ENCODE assay signal across 9 cellular contexts in genomic region chr1:7940745-7941436, GRCh38. TPM values are rescaled to one million over a fixed set of nuclear protein-coding genes. Genes with fewer than 3 reads are reported as not detected.
DNase-seq lines count a peak whose midpoint lies in the region; ATAC-seq lines count a peak whose summit lies in the region.
"Had no signal": no experiment of that assay in that cellular context is flagged by ENCODE, and none has a peak within 500 bp of the region (broad histone marks: within the 10 kb centered on the region; RNA-seq: fewer than 3 reads in every experiment).

Gene TNFRSF9, minus strand, starts transcription at chr1:7940839. Its CDS starts 845 bp downstream, at chr1:7939994.

- H3K4me3 Mint-ChIP-seq in activated T-cell treated with anti-CD3 and anti-CD28 coated beads, Interleukin-2, amount 50 U/mL, for 4 hours, result peak within 1 kb of the TSS; percentile 88
- peak within 1 kb of the TSS; percentile 86 for H3K4me3 Mint-ChIP-seq in memory B cell
- H3K4me3 Mint-ChIP-seq in stimulated activated naive B cell treated with anti-CD40 and anti-IgM and Interleukin-4, amounts not matched to agents 10 μg/mL and 1 μg/mL and 100 μg/mL, for 72 hours, result peak within 1 kb of the TSS; percentile 83 to 88

- peak; percentile 91 to 92 for ATAC-seq in activated T-cell treated with anti-CD3 and anti-CD28 coated beads, Interleukin-2, amount 50 U/mL, for 4 hours
- ATAC-seq in memory B cell (ENCODE audit: low read depth) (peak; percentile 84), left lobe of liver (no peak)
- ATAC-seq in stimulated activated naive B cell treated with anti-CD40 and anti-IgM and Interleukin-4, amounts not matched to agents 10 μg/mL and 1 μg/mL and 100 μg/mL, for 72 hours (replicated peaks), result peak; percentile 88 to 90

- in situ Hi-C loops in ACHN (cut with HindIII; ENCODE audit: low pct_ligation_motif_present, low pct_unique_long_range_greater_than_20kb, low sequenced_read_pairs), result no loop called here

- no peaks in the 10 kb centered on the region for H3K9me3 ChIP-seq in MG63
- H3K9me3 ChIP-seq: adrenal gland had no signal

- peak within 1 kb of the TSS; percentile 36 for H3K27ac Mint-ChIP-seq in memory B cell
- H3K27ac Mint-ChIP-seq in stimulated activated naive B cell treated with anti-CD40 and anti-IgM and Interleukin-4, amounts not matched to agents 10 μg/mL and 1 μg/mL and 100 μg/mL, for 72 hours, result peak within 1 kb of the TSS; percentile 91

- H3K4me3 ChIP-seq in MG63, result no peak within 1 kb of the TSS

- H3K36me3 Mint-ChIP-seq in activated T-cell treated with anti-CD3 and anti-CD28 coated beads, Interleukin-2, amount 50 U/mL, for 4 hours (ENCODE audit: insufficient read depth), result peaks cover 16% of the 10 kb centered on the region
- H3K36me3 Mint-ChIP-seq in memory B cell, result no peaks in the 10 kb centered on the region
- H3K36me3 Mint-ChIP-seq in stimulated activated naive B cell treated with anti-CD40 and anti-IgM and Interleukin-4, amounts not matched to agents 10 μg/mL and 1 μg/mL and 100 μg/mL, for 72 hours, result peaks cover 15 to 17% of the 10 kb centered on the region in 2 donors

- H3K27me3 Mint-ChIP-seq in activated T-cell treated with anti-CD3 and anti-CD28 coated beads, Interleukin-2, amount 50 U/mL, for 4 hours (ENCODE audit: low read depth), result peaks cover 3% of the 10 kb centered on the region
- H3K27me3 Mint-ChIP-seq in memory B cell, result peaks cover 25% of the 10 kb centered on the region
- H3K27me3 Mint-ChIP-seq in stimulated activated naive B cell treated with anti-CD40 and anti-IgM and Interleukin-4, amounts not matched to agents 10 μg/mL and 1 μg/mL and 100 μg/mL, for 72 hours, result peaks cover 27 to 38% of the 10 kb centered on the region in 2 donors

- no peaks in the 10 kb centered on the region for H3K9me3 Mint-ChIP-seq in activated T-cell treated with anti-CD3 and anti-CD28 coated beads, Interleukin-2, amount 50 U/mL, for 4 hours
- no peaks in the 10 kb centered on the region for H3K9me3 Mint-ChIP-seq in memory B cell
- no peaks in the 10 kb centered on the region for H3K9me3 Mint-ChIP-seq in stimulated activated naive B cell treated with anti-CD40 and anti-IgM and Interleukin-4, amounts not matched to agents 10 μg/mL and 1 μg/mL and 100 μg/mL, for 72 hours

- H3K27me3 ChIP-seq in MG63, result peaks cover 5% of the 10 kb centered on the region; the same call in 1 of the 2 replicates

- DNase-seq in ACHN (peak; percentile 59), MG63 (peak; percentile 53), memory B cell (ENCODE audit: low spot score in 2 of 2) (no peak), left lobe of liver (ENCODE audit: low spot score) (no peak), MV-4-11 (lab: John Stamatoyannopoulos, UW) (no peak), COR-L47 (lab: John Stamatoyannopoulos, UW) (no peak)
- peak; percentile 85 for DNase-seq in activated T-cell treated with anti-CD3 and anti-CD28 coated beads, Interleukin-2, amount 50 U/mL, for 4 hours
- peak; percentile 70 for DNase-seq in stimulated activated naive B cell treated with anti-CD40 and anti-IgM and Interleukin-4, amounts not matched to agents 10 μg/mL and 1 μg/mL and 100 μg/mL, for 72 hours

- no peaks in the 10 kb centered on the region for H3K36me3 ChIP-seq in MG63
- H3K36me3 ChIP-seq: adrenal gland had no signal

- peaks cover 46% of the 10 kb centered on the region for H3K4me1 Mint-ChIP-seq in activated T-cell treated with anti-CD3 and anti-CD28 coated beads, Interleukin-2, amount 50 U/mL, for 4 hours (ENCODE audit: low read depth)
- peaks cover 27% of the 10 kb centered on the region for H3K4me1 Mint-ChIP-seq in memory B cell
- H3K4me1 Mint-ChIP-seq in stimulated activated naive B cell treated with anti-CD40 and anti-IgM and Interleukin-4, amounts not matched to agents 10 μg/mL and 1 μg/mL and 100 μg/mL, for 72 hours, result peaks cover 39 to 43% of the 10 kb centered on the region in 2 donors

RNA-seq across cellular contexts. Expression of gene TNFRSF9, which starts in this region (rescaled TPM):
- not detected in 2 replicates for total RNA-seq in MG63 (2014; rRNA removed; shearing (Covaris generic); ENCODE audit: low replicate concordance)
- total RNA-seq in activated T-cell treated with anti-CD3 and anti-CD28 coated beads, Interleukin-2, amount 50 U/mL, for 4 hours, result 100 to 1,000 TPM; 103 to 119 (median 113) TPM
- 0.03 TPM for total RNA-seq in left lobe of liver

Comparison
In these comparisons a context has a peak if more than half of its experiments do, and no peak if none do; other contexts are left out.
1. RNA of gene TNFRSF9 (total RNA-seq): 103 to 119 TPM in activated T-cell treated with anti-CD3 and anti-CD28 coated beads, Interleukin-2, amount 50 U/mL, for 4 hours; 0.03 TPM in left lobe of liver (single experiment) and not detected in MG63; every median in the first group is over 100 times any median in the second.
2. Peak in DNase-seq in MG63; RNA of the gene not detected or under 1 TPM.
3. DNase-seq: peak in ACHN (single experiment), activated T-cell treated with anti-CD3 and anti-CD28 coated beads, Interleukin-2, amount 50 U/mL, for 4 hours (single experiment) and stimulated activated naive B cell treated with anti-CD40 and anti-IgM and Interleukin-4, amounts not matched to agents 10 μg/mL and 1 μg/mL and 100 μg/mL, for 72 hours (single experiment); none in memory B cell (0 of 2), left lobe of liver (single experiment), MV-4-11 (single experiment) and COR-L47 (single experiment).
4. Peak in every context shown above with its lines, with median percentiles within 50 percentile points of each other: H3K4me3 Mint-ChIP-seq.